12 cellular contexts compared by ENCODE assay signal in genomic region chr17:61997649-61998048, GRCh38.
A peak's percentile ranks its signal among the peaks of the same experiment; 100 is the strongest.
DNase-seq lines count a peak whose midpoint lies in the region; ATAC-seq and TF ChIP-seq lines count a peak whose summit lies in the region.
"Had no signal": no experiment of that assay in that cellular context is flagged by ENCODE, and none has a peak within 500 bp of the region (broad histone marks: within the 10 kb centered on the region; RNA-seq: fewer than 3 reads in every experiment).

No MANE protein-coding gene starts in this region.

- TF ChIP-seq CTCF in AG10803 (conservative IDR thresholded peaks at IDR 0.05; ENCODE audit: low read length) = no peak

- no peak overlapping the region for H3K4me3 ChIP-seq in AG10803 (ENCODE audit: low read length)

- peak; percentile 86 for ATAC-seq in left lobe of liver
- ATAC-seq in HG03025 (IDR thresholded peaks at IDR 0.05; ENCODE audit: low FRiP score, unreplicated experiment) = no peak

- DNase-seq in AG10803 (ENCODE audit: low read depth) (peak; percentile 46), NCI-H2029 (lab: John Stamatoyannopoulos, UW) (peak; percentile 21), dedifferentiated amniotic fluid mesenchymal stem cell (ENCODE audit: extremely low spot score) (peak; percentile 30), left lobe of liver (ENCODE audit: low spot score) (no peak), GM19240 (ENCODE audit: insufficient read length, low spot score) (no peak)
- no peak for DNase-seq in activated CD8-positive, alpha-beta memory T cell treated with anti-CD3 and anti-CD28 coated beads for 24 hours
- no peak for DNase-seq in stimulated activated CD4-positive, alpha-beta T cell treated with anti-CD3 and anti-CD28 coated beads, Interleukin-2, amount 100 ng/mL, for 48 hours
- DNase-seq: activated CD4-positive, CD25-positive, alpha-beta regulatory T cell; CD8-positive, alpha-beta memory T cell; NCI-H1694; stimulated activated CD4-positive, alpha-beta T cell treated with anti-CD3 and anti-CD28 coated beads, Interleukin-4, amount 100 ng/mL, for 24 hours had no signal

Comparison
In these comparisons a context has a peak if more than half of its experiments do, and no peak if none do; other contexts are left out.
1. DNase-seq: peak in AG10803 (single experiment), NCI-H2029 (single experiment) and dedifferentiated amniotic fluid mesenchymal stem cell (single experiment); none in left lobe of liver (single experiment), activated CD8-positive, alpha-beta memory T cell treated with anti-CD3 and anti-CD28 coated beads for 24 hours (single experiment), stimulated activated CD4-positive, alpha-beta T cell treated with anti-CD3 and anti-CD28 coated beads, Interleukin-2, amount 100 ng/mL, for 48 hours (0 of 2) and GM19240 (single experiment).